Comparison of ENCODE assay signal across 27 cellular contexts in the genomic region with DNA sequence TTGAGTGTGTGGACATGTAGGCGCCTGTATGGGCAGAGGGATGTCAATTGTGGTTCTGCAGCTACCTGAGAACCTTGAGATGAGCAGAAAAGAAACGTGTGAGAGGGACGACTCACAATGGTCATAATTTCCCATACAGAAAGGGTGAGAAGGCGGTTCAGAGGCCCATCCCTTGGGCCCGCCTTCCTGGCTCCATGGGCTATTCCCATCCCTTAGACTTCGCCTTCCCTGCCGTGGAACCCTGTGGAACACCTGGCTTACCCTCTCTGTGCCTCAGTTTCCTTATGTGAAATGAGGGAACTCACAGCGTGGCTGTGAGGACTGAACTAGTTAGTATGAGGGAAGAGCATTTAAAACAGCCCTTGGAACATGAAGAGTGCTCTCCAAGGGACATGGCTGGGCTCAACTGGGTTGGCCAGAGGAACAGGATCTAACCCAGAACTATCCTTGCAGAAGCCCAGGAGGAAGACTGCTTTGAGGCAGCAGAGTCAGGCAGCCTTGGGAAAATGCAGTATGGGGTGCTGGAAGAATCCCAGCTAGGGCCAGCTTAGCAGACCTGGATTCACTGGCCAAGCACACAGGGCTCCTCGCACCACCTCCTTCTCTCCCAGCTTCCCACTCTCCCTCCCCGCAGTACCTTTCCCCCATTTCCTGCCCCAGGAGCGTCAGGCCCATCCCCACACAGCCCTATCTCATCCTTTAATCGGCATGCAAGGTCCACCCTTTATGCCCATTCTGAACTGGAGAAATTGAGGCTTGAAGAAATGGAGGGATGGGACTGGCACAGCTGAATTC. TPM values are rescaled to one million over a fixed set of nuclear protein-coding genes. Genes with fewer than 3 reads are reported as not detected.
DNase-seq lines count a peak whose midpoint lies in the region; ATAC-seq and TF ChIP-seq lines count a peak whose summit lies in the region.
"Had no signal": no experiment of that assay in that cellular context is flagged by ENCODE, and none has a peak within 500 bp of the region (broad histone marks: within the 10 kb centered on the region; RNA-seq: fewer than 3 reads in every experiment).

No MANE protein-coding gene starts in this region.

- no peaks in the 10 kb centered on the region for H3K27me3 ChIP-seq in adrenal gland
- H3K27me3 ChIP-seq in spleen (replicated peaks in 1 of 7): peaks cover 0 to 3% (median 0%) of the 10 kb centered on the region in 7 donors
- H3K27me3 ChIP-seq: heart left ventricle, testis had no signal

- H3K4me1 ChIP-seq in adrenal gland (replicated peaks in 1 of 2) (peaks cover 0 to 3% of the 10 kb centered on the region in 2 donors), spleen (peaks cover 0 to 3% (median 1%) of the 10 kb centered on the region in 6 donors)
- H3K4me1 ChIP-seq: testis had no signal

- H3K27ac Mint-ChIP-seq in activated naive CD4-positive, alpha-beta T cell treated with anti-CD3 and anti-CD28 coated beads, Interleukin-2, amount 50 U/mL, for 72 hours: no peak overlapping the region
- H3K27ac Mint-ChIP-seq: activated B cell treated with CpG ODN at 0.5 μM for 24 hours; activated naive CD8-positive, alpha-beta T cell treated with anti-CD3 and anti-CD28 coated beads for 36 hours; activated T-helper 17 cell treated with anti-CD3 and anti-CD28 coated beads, Interleukin-2, amount 50 U/mL, for 72 hours; memory B cell; stimulated activated memory B cell treated with anti-CD40 and anti-IgM and Interleukin-4, amounts not matched to agents 10 μg/mL and 1 μg/mL and 100 μg/mL, for 72 hours had no signal

- H3K4me3 ChIP-seq in adrenal gland (no peak overlapping the region), coronary artery (no peak overlapping the region), spleen (no peak overlapping the region)
- H3K4me3 ChIP-seq: heart left ventricle, K562, testis had no signal

- H3K36me3 Mint-ChIP-seq in activated naive CD4-positive, alpha-beta T cell treated with anti-CD3 and anti-CD28 coated beads, Interleukin-2, amount 50 U/mL, for 72 hours: no peaks in the 10 kb centered on the region
- H3K36me3 Mint-ChIP-seq: activated naive CD8-positive, alpha-beta T cell treated with anti-CD3 and anti-CD28 coated beads for 36 hours; memory B cell; naive B cell; stimulated activated memory B cell treated with anti-CD40 and anti-IgM and Interleukin-4, amounts not matched to agents 10 μg/mL and 1 μg/mL and 100 μg/mL, for 72 hours had no signal

- H3K36me3 ChIP-seq in adrenal gland (replicated peaks in 1 of 2): no peaks in the 10 kb centered on the region
- H3K36me3 ChIP-seq in spleen: no peaks in the 10 kb centered on the region
- H3K36me3 ChIP-seq: heart left ventricle had no signal

- TF ChIP-seq POLR2A in adrenal gland (IDR thresholded peaks at IDR 0.05): no peak
- TF ChIP-seq POLR2A in spleen (IDR thresholded peaks at IDR 0.05): no peak

- no peak for TF ChIP-seq CTCF in adrenal gland (IDR thresholded peaks at IDR 0.05)
- no peak for TF ChIP-seq CTCF in coronary artery (IDR thresholded peaks at IDR 0.05)
- TF ChIP-seq CTCF in spleen (IDR thresholded peaks at IDR 0.05 in 8 of 11, conservative IDR thresholded peaks at IDR 0.05 in 3 of 11): no peak

- H3K9me3 Mint-ChIP-seq in activated naive CD4-positive, alpha-beta T cell treated with anti-CD3 and anti-CD28 coated beads, Interleukin-2, amount 50 U/mL, for 72 hours: no peaks in the 10 kb centered on the region
- H3K9me3 Mint-ChIP-seq: activated B cell treated with CpG ODN at 0.5 μM for 24 hours; activated naive CD8-positive, alpha-beta T cell treated with anti-CD3 and anti-CD28 coated beads for 36 hours; activated T-helper 17 cell treated with anti-CD3 and anti-CD28 coated beads, Interleukin-2, amount 50 U/mL, for 72 hours; memory B cell; stimulated activated memory B cell treated with anti-CD40 and anti-IgM and Interleukin-4, amounts not matched to agents 10 μg/mL and 1 μg/mL and 100 μg/mL, for 72 hours had no signal

- 85 to 96% (median 86%) methylated on average over 12 of the region's 12 CpGs for WGBS in adrenal gland, 4 donors
- WGBS in spleen, 5 donors: 80 to 90% (median 81%) methylated on average over 12 of the region's 12 CpGs

- H3K27ac ChIP-seq in adrenal gland: no peak overlapping the region
- H3K27ac ChIP-seq in coronary artery: no peak overlapping the region
- H3K27ac ChIP-seq in spleen: no peak overlapping the region
- H3K27ac ChIP-seq: epithelial cell of prostate, heart left ventricle, testis had no signal

- DNase-seq in adrenal gland: peak in 4 of 7 donors; percentile 2 to 27 (median 4)
- DNase-seq in coronary artery (ENCODE audit: low spot score): peak; percentile 31
- DNase-seq in mesenteric fat pad (ENCODE audit: low spot score): peak; percentile 85
- DNase-seq in spleen: peak; percentile 58
- no peak for DNase-seq in ecto neural progenitor cell (ENCODE audit: low spot score)
- no peak for DNase-seq in ACHN
- DNase-seq in activated naive CD4-positive, alpha-beta T cell treated with anti-CD3 and anti-CD28 coated beads, Interleukin-2, amount 50 U/mL, for 72 hours (ENCODE audit: low spot score in 2 of 2): no peak
- DNase-seq: activated B cell treated with CpG ODN at 0.5 μM for 24 hours; activated naive CD8-positive, alpha-beta T cell treated with anti-CD3 and anti-CD28 coated beads for 36 hours; cerebellar nuclear complex; naive B cell; NCI-H1105; NCI-H2029 treated with DMSO at 0.1 percent for 48 hours; NCI-H2227 treated with DMSO at 0.1 percent for 48 hours; NCI-H526 treated with DMSO at 0.1 percent for 48 hours; nucleus accumbens; retina; stimulated activated CD4-positive, alpha-beta T cell treated with anti-CD3 and anti-CD28 coated beads, Interleukin-4, amount 100 ng/mL, for 1 hour; T-helper 1 cell; testis had no signal

- intact Hi-C loops in adrenal gland (cut with DNase I): loop anchor here in 1 of 2 donors (10.0 kb wide), 1 partner anchor 203 kb away; no protein-coding TSS in a partner anchor
- intact Hi-C loops in spleen (cut with DNase I; ENCODE audit: low total_unique reads): no loop called here

- in situ Hi-C loops in ACHN (cut with HindIII; ENCODE audit: low pct_ligation_motif_present, low pct_unique_long_range_greater_than_20kb, low sequenced_read_pairs): no loop called here

- ATAC-seq in GM18909 (IDR thresholded peaks at IDR 0.05; ENCODE audit: poor library complexity, unreplicated experiment): no peak
- no peak for ATAC-seq in activated naive CD4-positive, alpha-beta T cell treated with anti-CD3 and anti-CD28 coated beads, Interleukin-2, amount 50 U/mL, for 72 hours
- ATAC-seq: activated T-helper 17 cell treated with anti-CD3 and anti-CD28 coated beads, Interleukin-2, amount 50 U/mL, for 72 hours; heart left ventricle; K562; stimulated activated memory B cell treated with anti-CD40 and anti-IgM and Interleukin-4, amounts not matched to agents 10 μg/mL and 1 μg/mL and 100 μg/mL, for 72 hours had no signal

- H3K9me3 ChIP-seq in adrenal gland (replicated peaks in 1 of 3) (no peaks in the 10 kb centered on the region), spleen (no peaks in the 10 kb centered on the region)
- H3K9me3 ChIP-seq: heart left ventricle, testis had no signal

RNA-seq across cellular contexts. Expression of a gene that starts 11.1 kb away (rescaled TPM):
- total RNA-seq in adrenal gland (100 to 1,000 TPM in 1 of 8 donors, 10 to 100 TPM in 7; 47.9 to 113 (median 58.7) TPM), mesenteric fat pad (81.1 TPM), spleen (100 to 1,000 TPM; 117 to 210 (median 129) TPM)
- polyA plus RNA-seq in adrenal gland (100 to 1,000 TPM in 1 of 3 donors, 10 to 100 TPM in 2; 17.9 to 109 (median 32.2) TPM), spleen (10 to 100 TPM; 10.7 to 29.7 (median 11.8) TPM)
- 10 to 100 TPM; 16.1 to 42.7 TPM for total RNA-seq in activated naive CD4-positive, alpha-beta T cell treated with anti-CD3 and anti-CD28 coated beads, Interleukin-2, amount 50 U/mL, for 72 hours

Comparison
In these comparisons a context has a peak if more than half of its experiments do, and no peak if none do; other contexts are left out.
1. DNase-seq: peak in adrenal gland (4 of 7), coronary artery (single experiment), mesenteric fat pad (single experiment) and spleen (single experiment); none in ecto neural progenitor cell (single experiment), ACHN (single experiment) and activated naive CD4-positive, alpha-beta T cell treated with anti-CD3 and anti-CD28 coated beads, Interleukin-2, amount 50 U/mL, for 72 hours (0 of 2).